8 cellular contexts compared by ENCODE assay signal in the genomic region with DNA sequence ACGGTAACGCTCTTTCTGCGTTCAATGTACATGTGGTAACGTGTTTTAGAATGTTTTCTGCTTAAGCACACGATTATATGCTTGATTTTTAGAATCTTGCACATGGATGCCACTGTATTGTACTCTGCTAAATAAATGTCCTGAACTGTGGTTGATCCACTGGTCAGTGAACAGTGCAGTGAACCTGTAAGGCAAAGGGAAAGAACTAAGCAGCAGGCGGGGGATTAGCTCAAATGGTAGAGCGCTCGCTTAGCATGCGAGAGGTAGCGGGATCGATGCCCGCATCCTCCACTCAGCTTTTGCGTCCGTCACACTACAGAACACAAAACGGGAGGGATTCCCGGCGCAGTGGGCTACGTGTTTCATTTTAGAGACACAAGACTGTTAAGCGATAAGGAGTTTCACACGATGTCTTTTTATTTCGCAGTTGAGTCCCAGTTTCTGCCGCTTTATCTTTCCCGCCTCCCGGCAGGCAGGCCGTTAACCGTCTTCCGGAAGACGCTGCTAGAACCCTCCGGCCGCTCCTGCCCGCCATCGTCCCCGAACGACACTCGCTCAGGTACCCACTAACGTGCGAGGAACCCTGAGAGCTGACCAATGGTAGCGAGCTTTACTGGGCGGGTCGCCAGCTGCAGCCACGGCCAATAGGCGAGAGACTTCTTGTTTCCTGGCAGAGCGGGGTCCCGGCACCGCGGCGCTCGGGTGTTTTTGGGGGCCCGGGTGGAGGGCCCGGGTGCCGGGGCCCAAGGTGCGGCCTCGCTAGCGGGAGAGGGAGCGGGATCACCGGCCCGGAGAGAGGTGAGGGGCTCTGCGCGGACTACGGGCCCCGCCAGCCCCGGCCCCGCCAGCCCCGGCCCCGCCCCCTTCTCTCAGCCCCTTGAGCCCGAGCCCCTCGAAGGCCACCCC. TPM values are rescaled to one million over a fixed set of nuclear protein-coding genes. Genes with fewer than 3 reads are reported as not detected.
A peak's percentile ranks its signal among the peaks of the same experiment; 100 is the strongest.
DNase-seq lines count a peak whose midpoint lies in the region; ATAC-seq and TF ChIP-seq lines count a peak whose summit lies in the region.

A gene with protein sequence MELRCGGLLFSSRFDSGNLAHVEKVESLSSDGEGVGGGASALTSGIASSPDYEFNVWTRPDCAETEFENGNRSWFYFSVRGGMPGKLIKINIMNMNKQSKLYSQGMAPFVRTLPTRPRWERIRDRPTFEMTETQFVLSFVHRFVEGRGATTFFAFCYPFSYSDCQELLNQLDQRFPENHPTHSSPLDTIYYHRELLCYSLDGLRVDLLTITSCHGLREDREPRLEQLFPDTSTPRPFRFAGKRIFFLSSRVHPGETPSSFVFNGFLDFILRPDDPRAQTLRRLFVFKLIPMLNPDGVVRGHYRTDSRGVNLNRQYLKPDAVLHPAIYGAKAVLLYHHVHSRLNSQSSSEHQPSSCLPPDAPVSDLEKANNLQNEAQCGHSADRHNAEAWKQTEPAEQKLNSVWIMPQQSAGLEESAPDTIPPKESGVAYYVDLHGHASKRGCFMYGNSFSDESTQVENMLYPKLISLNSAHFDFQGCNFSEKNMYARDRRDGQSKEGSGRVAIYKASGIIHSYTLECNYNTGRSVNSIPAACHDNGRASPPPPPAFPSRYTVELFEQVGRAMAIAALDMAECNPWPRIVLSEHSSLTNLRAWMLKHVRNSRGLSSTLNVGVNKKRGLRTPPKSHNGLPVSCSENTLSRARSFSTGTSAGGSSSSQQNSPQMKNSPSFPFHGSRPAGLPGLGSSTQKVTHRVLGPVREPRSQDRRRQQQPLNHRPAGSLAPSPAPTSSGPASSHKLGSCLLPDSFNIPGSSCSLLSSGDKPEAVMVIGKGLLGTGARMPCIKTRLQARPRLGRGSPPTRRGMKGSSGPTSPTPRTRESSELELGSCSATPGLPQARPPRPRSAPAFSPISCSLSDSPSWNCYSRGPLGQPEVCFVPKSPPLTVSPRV (plus strand): TSS at position 673 of the 906 bp plus-strand sequence. CDS start 1,291 bp downstream, outside the sequence.

- peak; percentile 63 for ATAC-seq in GM21737 (IDR thresholded peaks at IDR 0.05; ENCODE audit: unreplicated experiment)

- peak within 1 kb of the TSS; percentile 70 to 73 for H3K9ac ChIP-seq in mucosa of rectum (ENCODE audit: low read depth in 1 of 2, low read length in 2 of 2)

- peak within 1 kb of the TSS; percentile 82 to 95 for H3K27ac ChIP-seq in mucosa of rectum (ENCODE audit: low read depth in 2 of 2, low read length in 2 of 2)

- H3K36me3 ChIP-seq in mucosa of rectum (ENCODE audit: control insufficient read depth in 2 of 2, insufficient read depth in 2 of 2, low read length in 2 of 2), result peaks cover 22 to 23% of the 10 kb centered on the region in 2 donors

- peaks cover 11 to 19% of the 10 kb centered on the region in 2 donors for H3K4me1 ChIP-seq in mucosa of rectum (ENCODE audit: control insufficient read depth in 2 of 2, insufficient read depth in 2 of 2, low read length in 2 of 2)

- peak; percentile 89 for TF ChIP-seq POLR2A in erythroblast (IDR thresholded peaks at IDR 0.05; ENCODE audit: low read length)

- no peaks in the 10 kb centered on the region for H3K9me3 ChIP-seq in mucosa of rectum (ENCODE audit: control insufficient read depth in 2 of 2, low read length in 2 of 2)

- H3K4me3 ChIP-seq in mucosa of rectum (ENCODE audit: low read length in 2 of 2), result peak within 1 kb of the TSS; percentile 82 to 87

- peak; percentile 90 for DNase-seq in DMS79 (lab: John Stamatoyannopoulos, UW)
- peak; percentile 97 for DNase-seq in KG1 (lab: John Stamatoyannopoulos, UW)
- DNase-seq in activated T-cell treated with anti-CD3 and anti-CD28 coated beads, Interleukin-2, amount 50 U/mL, for 1 hour, result peak; percentile 99
- peak; percentile 97 for DNase-seq in erythroblast (lab: John Stamatoyannopoulos, UW)
- DNase-seq in stimulated activated CD8-positive, alpha-beta memory T cell treated with anti-CD3 and anti-CD28 coated beads, Interleukin-4, amount 100 ng/mL, for 4 hours (ENCODE audit: low read depth in 2 of 2, low spot score in 1 of 2), result peak; percentile 91 to 92

- H3K27me3 ChIP-seq in mucosa of rectum (ENCODE audit: control insufficient read depth in 2 of 2, insufficient read depth in 2 of 2, low read length in 2 of 2), result no peaks in the 10 kb centered on the region

TF ChIP-seq in PFSK-1, 5 proteins besides CTCF, POLR2A, EP300 and RAD21:
- TF ChIP-seq SIN3A (IDR thresholded peaks at IDR 0.05; ENCODE audit: borderline replicate concordance, insufficient read depth, low read length) (no peak), POLR2AphosphoS5 (IDR thresholded peaks at IDR 0.05; ENCODE audit: low read depth, low read length) (peak; percentile 86), FOXP2 (optimal IDR thresholded peaks at IDR 0.05; ENCODE audit: borderline replicate concordance, extremely low read depth, extremely low read length, insufficient read depth) (no peak), TAF1 (IDR thresholded peaks at IDR 0.05; ENCODE audit: borderline replicate concordance, insufficient read depth, low read length) (no peak)
- TF ChIP-seq, protein P1, sequence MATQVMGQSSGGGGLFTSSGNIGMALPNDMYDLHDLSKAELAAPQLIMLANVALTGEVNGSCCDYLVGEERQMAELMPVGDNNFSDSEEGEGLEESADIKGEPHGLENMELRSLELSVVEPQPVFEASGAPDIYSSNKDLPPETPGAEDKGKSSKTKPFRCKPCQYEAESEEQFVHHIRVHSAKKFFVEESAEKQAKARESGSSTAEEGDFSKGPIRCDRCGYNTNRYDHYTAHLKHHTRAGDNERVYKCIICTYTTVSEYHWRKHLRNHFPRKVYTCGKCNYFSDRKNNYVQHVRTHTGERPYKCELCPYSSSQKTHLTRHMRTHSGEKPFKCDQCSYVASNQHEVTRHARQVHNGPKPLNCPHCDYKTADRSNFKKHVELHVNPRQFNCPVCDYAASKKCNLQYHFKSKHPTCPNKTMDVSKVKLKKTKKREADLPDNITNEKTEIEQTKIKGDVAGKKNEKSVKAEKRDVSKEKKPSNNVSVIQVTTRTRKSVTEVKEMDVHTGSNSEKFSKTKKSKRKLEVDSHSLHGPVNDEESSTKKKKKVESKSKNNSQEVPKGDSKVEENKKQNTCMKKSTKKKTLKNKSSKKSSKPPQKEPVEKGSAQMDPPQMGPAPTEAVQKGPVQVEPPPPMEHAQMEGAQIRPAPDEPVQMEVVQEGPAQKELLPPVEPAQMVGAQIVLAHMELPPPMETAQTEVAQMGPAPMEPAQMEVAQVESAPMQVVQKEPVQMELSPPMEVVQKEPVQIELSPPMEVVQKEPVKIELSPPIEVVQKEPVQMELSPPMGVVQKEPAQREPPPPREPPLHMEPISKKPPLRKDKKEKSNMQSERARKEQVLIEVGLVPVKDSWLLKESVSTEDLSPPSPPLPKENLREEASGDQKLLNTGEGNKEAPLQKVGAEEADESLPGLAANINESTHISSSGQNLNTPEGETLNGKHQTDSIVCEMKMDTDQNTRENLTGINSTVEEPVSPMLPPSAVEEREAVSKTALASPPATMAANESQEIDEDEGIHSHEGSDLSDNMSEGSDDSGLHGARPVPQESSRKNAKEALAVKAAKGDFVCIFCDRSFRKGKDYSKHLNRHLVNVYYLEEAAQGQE (IDR thresholded peaks at IDR 0.05; ENCODE audit: insufficient read depth in 1 of 2, low read depth in 2 of 2, low read length in 2 of 2), result peak in 1 of 2 experiments; percentile 12; a peak in 1 of 4 replicates

RNA-seq across cellular contexts. Expression of the gene that starts here (rescaled TPM):
- 27.5 TPM for polyA plus RNA-seq in PFSK-1 (2012; ENCODE audit: insufficient read length, low read depth)

Comparison
In these comparisons a context has a peak if more than half of its experiments do, and no peak if none do; other contexts are left out.
1. Peak in every context shown above with its lines: DNase-seq, ATAC-seq, H3K4me3 ChIP-seq and H3K27ac ChIP-seq.